ENCODE assay signal across 9 cellular contexts in genomic region chr12:54988402-54989054, GRCh38. TPM values are rescaled to one million over a fixed set of nuclear protein-coding genes. Genes with fewer than 3 reads are reported as not detected.
DNase-seq lines count a peak whose midpoint lies in the region; ATAC-seq and TF ChIP-seq lines count a peak whose summit lies in the region.
"Had no signal": no experiment of that assay in that cellular context is flagged by ENCODE, and none has a peak within 500 bp of the region (broad histone marks: within the 10 kb centered on the region; RNA-seq: fewer than 3 reads in every experiment).

No MANE protein-coding gene starts in this region.

- TF ChIP-seq CTCF in colonic mucosa (IDR thresholded peaks at IDR 0.05) (no peak), nephron (IDR thresholded peaks at IDR 0.05; ENCODE audit: unreplicated experiment in 3 of 3) (no peak)

- no peaks in the 10 kb centered on the region for H3K36me3 Mint-ChIP-seq in nephron (ENCODE audit: low read depth)

- H3K4me3 Mint-ChIP-seq in nephron: no peak overlapping the region

- H3K4me1 Mint-ChIP-seq in nephron: peaks cover 14% of the 10 kb centered on the region

- peak; percentile 40 for DNase-seq in NCI-H2196 treated with DMSO at 0.1 percent for 48 hours (lab: John Stamatoyannopoulos, UW; ENCODE audit: unreplicated experiment)
- DNase-seq in colonic mucosa: peak; percentile 50
- DNase-seq in stimulated activated CD8-positive, alpha-beta memory T cell treated with anti-CD3 and anti-CD28 coated beads, Interleukin-4, amount 100 ng/mL, for 48 hours: no peak
- no peak for DNase-seq in NK-92 (lab: John Stamatoyannopoulos, UW; ENCODE audit: unreplicated experiment)

- ATAC-seq in GM19468 (IDR thresholded peaks at IDR 0.05; ENCODE audit: extremely low read depth, unreplicated experiment) (peak; percentile 14), GM18858 (IDR thresholded peaks at IDR 0.05; ENCODE audit: unreplicated experiment) (no peak), HG03469 (IDR thresholded peaks at IDR 0.05; ENCODE audit: unreplicated experiment) (no peak)

- H3K9me3 Mint-ChIP-seq in nephron: no peaks in the 10 kb centered on the region

- H3K4me1 ChIP-seq in colonic mucosa: no peaks in the 10 kb centered on the region

- H3K9ac ChIP-seq in colonic mucosa (ENCODE audit: low read depth in 2 of 2, low read length in 2 of 2): no peak overlapping the region

- H3K27ac ChIP-seq in colonic mucosa: no peak overlapping the region

- H3K4me3 ChIP-seq in colonic mucosa: no peak overlapping the region

- peak overlapping the region; percentile 63 to 81 (median 69) for H3K27ac Mint-ChIP-seq in nephron

- H3K9me3 ChIP-seq in colonic mucosa: no peaks in the 10 kb centered on the region

- H3K27me3 Mint-ChIP-seq in nephron (ENCODE audit: low read depth): no peaks in the 10 kb centered on the region

- no peaks in the 10 kb centered on the region for H3K36me3 ChIP-seq in colonic mucosa

- no peaks in the 10 kb centered on the region for H3K27me3 ChIP-seq in colonic mucosa

- intact Hi-C loops in colonic mucosa (cut with DNase I): no loop called here

RNA-seq across cellular contexts. Expression of gene TESPA1, which starts 4.0 kb away (rescaled TPM):
- 1 to 10 TPM in 1 of 2 donors, under 1 TPM in 1; 0.82 to 1.6 TPM for total RNA-seq in colonic mucosa
- total RNA-seq: epithelial cell of proximal tubule had no signal

RNA-seq across cellular contexts. Expression of gene NEUROD4, which starts 31.2 kb away (rescaled TPM):
- not detected for total RNA-seq in colonic mucosa
- total RNA-seq: epithelial cell of proximal tubule had no signal

Comparison
In these comparisons a context has a peak if more than half of its experiments do, and no peak if none do; other contexts are left out.
1. DNase-seq: peak in NCI-H2196 treated with DMSO at 0.1 percent for 48 hours (single experiment) and colonic mucosa (single experiment); none in stimulated activated CD8-positive, alpha-beta memory T cell treated with anti-CD3 and anti-CD28 coated beads, Interleukin-4, amount 100 ng/mL, for 48 hours (single experiment) and NK-92 (single experiment).